1 cellular context compared by ENCODE assay signal in the genomic region with DNA sequence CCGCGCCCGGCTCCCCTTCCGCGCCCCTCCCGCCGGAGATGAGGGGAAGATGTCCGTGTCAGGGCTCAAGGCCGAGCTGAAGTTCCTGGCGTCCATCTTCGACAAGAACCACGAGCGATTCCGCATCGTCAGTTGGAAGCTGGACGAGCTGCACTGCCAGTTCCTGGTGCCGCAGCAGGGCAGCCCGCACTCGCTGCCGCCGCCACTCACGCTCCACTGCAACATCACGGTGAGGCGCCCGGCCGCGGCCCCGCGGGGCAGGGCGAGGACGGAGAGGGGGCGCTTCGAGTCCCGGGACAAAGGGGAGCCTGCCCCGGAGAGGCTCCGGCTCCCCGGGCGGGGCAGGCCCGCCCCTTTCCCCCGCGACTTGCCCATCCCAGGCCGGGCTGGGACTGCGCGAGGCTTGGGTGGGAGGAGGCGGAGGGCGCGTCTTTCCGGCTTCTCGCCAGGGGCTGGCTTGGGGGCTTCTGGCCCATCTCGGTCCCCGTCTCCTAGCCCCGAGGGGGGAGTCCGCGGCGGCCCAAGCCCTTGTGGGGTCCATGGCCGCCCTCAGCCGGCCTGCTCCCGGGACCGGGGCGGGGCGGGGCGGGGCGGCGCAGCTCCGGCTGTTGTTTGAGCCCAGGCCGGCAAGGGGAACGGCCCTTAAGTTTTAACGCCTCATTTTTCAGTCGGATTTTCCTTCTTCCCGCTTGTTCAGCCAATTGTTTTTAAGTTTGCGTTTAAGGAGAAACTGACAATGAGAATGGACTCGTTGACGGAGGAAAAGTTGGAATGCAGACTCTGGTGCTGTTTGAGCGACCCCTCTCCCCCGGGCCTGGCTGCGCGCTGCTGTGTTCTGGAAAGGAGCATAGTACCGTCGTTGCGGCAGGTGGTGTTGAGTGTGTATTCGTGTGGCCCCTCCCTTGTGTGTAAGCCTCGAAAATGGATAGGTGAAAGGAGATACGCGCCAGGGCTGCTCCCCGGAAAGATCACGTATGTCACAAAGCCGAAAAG.
TF ChIP-seq lines count a peak whose summit lies in the region.

No MANE protein-coding gene starts in this region.

TF ChIP-seq in WTC11, 78 proteins besides CTCF, POLR2A, EP300 and RAD21 (continued from another document):
- TF ChIP-seq, protein P1, sequence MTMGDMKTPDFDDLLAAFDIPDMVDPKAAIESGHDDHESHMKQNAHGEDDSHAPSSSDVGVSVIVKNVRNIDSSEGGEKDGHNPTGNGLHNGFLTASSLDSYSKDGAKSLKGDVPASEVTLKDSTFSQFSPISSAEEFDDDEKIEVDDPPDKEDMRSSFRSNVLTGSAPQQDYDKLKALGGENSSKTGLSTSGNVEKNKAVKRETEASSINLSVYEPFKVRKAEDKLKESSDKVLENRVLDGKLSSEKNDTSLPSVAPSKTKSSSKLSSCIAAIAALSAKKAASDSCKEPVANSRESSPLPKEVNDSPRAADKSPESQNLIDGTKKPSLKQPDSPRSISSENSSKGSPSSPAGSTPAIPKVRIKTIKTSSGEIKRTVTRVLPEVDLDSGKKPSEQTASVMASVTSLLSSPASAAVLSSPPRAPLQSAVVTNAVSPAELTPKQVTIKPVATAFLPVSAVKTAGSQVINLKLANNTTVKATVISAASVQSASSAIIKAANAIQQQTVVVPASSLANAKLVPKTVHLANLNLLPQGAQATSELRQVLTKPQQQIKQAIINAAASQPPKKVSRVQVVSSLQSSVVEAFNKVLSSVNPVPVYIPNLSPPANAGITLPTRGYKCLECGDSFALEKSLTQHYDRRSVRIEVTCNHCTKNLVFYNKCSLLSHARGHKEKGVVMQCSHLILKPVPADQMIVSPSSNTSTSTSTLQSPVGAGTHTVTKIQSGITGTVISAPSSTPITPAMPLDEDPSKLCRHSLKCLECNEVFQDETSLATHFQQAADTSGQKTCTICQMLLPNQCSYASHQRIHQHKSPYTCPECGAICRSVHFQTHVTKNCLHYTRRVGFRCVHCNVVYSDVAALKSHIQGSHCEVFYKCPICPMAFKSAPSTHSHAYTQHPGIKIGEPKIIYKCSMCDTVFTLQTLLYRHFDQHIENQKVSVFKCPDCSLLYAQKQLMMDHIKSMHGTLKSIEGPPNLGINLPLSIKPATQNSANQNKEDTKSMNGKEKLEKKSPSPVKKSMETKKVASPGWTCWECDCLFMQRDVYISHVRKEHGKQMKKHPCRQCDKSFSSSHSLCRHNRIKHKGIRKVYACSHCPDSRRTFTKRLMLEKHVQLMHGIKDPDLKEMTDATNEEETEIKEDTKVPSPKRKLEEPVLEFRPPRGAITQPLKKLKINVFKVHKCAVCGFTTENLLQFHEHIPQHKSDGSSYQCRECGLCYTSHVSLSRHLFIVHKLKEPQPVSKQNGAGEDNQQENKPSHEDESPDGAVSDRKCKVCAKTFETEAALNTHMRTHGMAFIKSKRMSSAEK (CRISPR knock-in tag; IDR thresholded peaks at IDR 0.05; ENCODE audit: borderline replicate concordance), result 0 out of 2 replicates have a peak, but pooled peaks have one; percentile 32
- TF ChIP-seq SMAD3 (CRISPR knock-in tag; IDR thresholded peaks at IDR 0.05; ENCODE audit: borderline replicate concordance) (no peak), GABPB1 (CRISPR knock-in tag; IDR thresholded peaks at IDR 0.05) (no peak), TEAD4 (CRISPR knock-in tag; IDR thresholded peaks at IDR 0.05) (no peak; the same call in 1 of the 2 replicates), ZNF671 (CRISPR knock-in tag; IDR thresholded peaks at IDR 0.05) (no peak), STAT6 (CRISPR knock-in tag; conservative IDR thresholded peaks at IDR 0.05; ENCODE audit: low read depth) (no peak), CREB1 (CRISPR knock-in tag; IDR thresholded peaks at IDR 0.05) (no peak), ZNF317 (CRISPR knock-in tag; IDR thresholded peaks at IDR 0.05; ENCODE audit: borderline replicate concordance, low read depth) (no peak), JUN (CRISPR knock-in tag; IDR thresholded peaks at IDR 0.05) (0 out of 2 replicates have a peak, but pooled peaks have one; percentile 41), ZNF232 (CRISPR knock-in tag; IDR thresholded peaks at IDR 0.05) (no peak), ZNF219 (CRISPR knock-in tag; IDR thresholded peaks at IDR 0.05; ENCODE audit: borderline replicate concordance) (no peak), ESRRA (CRISPR knock-in tag; IDR thresholded peaks at IDR 0.05; ENCODE audit: borderline replicate concordance) (peak; percentile 45; the same call in 1 of the 2 replicates), TEAD1 (CRISPR knock-in tag; IDR thresholded peaks at IDR 0.05) (no peak; the same call in 1 of the 2 replicates), E2F4 (CRISPR knock-in tag; IDR thresholded peaks at IDR 0.05; ENCODE audit: borderline replicate concordance, low read depth) (0 out of 2 replicates have a peak, but pooled peaks have one; percentile 53), KAT7 (CRISPR knock-in tag; IDR thresholded peaks at IDR 0.05; ENCODE audit: borderline replicate concordance) (peak; percentile 56; the same call in 1 of the 2 replicates), ELF4 (CRISPR knock-in tag; IDR thresholded peaks at IDR 0.05; ENCODE audit: low read depth) (no peak), ZNF138 (CRISPR knock-in tag; conservative IDR thresholded peaks at IDR 0.05) (no peak), ZNF416 (CRISPR knock-in tag; IDR thresholded peaks at IDR 0.05) (no peak)
- TF ChIP-seq, protein P2, sequence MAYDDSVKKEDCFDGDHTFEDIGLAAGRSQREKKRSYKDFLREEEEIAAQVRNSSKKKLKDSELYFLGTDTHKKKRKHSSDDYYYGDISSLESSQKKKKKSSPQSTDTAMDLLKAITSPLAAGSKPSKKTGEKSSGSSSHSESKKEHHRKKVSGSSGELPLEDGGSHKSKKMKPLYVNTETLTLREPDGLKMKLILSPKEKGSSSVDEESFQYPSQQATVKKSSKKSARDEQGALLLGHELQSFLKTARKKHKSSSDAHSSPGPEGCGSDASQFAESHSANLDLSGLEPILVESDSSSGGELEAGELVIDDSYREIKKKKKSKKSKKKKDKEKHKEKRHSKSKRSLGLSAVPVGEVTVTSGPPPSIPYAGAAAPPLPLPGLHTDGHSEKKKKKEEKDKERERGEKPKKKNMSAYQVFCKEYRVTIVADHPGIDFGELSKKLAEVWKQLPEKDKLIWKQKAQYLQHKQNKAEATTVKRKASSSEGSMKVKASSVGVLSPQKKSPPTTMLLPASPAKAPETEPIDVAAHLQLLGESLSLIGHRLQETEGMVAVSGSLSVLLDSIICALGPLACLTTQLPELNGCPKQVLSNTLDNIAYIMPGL (CRISPR knock-in tag; IDR thresholded peaks at IDR 0.05), result peak; percentile 67; the same call in 1 of the 2 replicates
- TF ChIP-seq, protein P3, sequence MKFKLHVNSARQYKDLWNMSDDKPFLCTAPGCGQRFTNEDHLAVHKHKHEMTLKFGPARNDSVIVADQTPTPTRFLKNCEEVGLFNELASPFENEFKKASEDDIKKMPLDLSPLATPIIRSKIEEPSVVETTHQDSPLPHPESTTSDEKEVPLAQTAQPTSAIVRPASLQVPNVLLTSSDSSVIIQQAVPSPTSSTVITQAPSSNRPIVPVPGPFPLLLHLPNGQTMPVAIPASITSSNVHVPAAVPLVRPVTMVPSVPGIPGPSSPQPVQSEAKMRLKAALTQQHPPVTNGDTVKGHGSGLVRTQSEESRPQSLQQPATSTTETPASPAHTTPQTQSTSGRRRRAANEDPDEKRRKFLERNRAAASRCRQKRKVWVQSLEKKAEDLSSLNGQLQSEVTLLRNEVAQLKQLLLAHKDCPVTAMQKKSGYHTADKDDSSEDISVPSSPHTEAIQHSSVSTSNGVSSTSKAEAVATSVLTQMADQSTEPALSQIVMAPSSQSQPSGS (CRISPR knock-in tag; IDR thresholded peaks at IDR 0.05; ENCODE audit: borderline replicate concordance, low read depth), result no peak
- TF ChIP-seq, protein P4, sequence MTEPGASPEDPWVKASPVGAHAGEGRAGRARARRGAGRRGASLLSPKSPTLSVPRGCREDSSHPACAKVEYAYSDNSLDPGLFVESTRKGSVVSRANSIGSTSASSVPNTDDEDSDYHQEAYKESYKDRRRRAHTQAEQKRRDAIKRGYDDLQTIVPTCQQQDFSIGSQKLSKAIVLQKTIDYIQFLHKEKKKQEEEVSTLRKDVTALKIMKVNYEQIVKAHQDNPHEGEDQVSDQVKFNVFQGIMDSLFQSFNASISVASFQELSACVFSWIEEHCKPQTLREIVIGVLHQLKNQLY (CRISPR knock-in tag; IDR thresholded peaks at IDR 0.05), result no peak
- TF ChIP-seq, protein P5, sequence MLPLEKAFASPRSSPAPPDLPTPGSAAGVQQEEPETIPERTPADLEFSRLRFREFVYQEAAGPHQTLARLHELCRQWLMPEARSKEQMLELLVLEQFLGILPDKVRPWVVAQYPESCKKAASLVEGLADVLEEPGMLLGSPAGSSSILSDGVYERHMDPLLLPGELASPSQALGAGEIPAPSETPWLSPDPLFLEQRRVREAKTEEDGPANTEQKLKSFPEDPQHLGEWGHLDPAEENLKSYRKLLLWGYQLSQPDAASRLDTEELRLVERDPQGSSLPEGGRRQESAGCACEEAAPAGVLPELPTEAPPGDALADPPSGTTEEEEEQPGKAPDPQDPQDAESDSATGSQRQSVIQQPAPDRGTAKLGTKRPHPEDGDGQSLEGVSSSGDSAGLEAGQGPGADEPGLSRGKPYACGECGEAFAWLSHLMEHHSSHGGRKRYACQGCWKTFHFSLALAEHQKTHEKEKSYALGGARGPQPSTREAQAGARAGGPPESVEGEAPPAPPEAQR (CRISPR knock-in tag; IDR thresholded peaks at IDR 0.05), result no peak
- TF ChIP-seq, protein P6, sequence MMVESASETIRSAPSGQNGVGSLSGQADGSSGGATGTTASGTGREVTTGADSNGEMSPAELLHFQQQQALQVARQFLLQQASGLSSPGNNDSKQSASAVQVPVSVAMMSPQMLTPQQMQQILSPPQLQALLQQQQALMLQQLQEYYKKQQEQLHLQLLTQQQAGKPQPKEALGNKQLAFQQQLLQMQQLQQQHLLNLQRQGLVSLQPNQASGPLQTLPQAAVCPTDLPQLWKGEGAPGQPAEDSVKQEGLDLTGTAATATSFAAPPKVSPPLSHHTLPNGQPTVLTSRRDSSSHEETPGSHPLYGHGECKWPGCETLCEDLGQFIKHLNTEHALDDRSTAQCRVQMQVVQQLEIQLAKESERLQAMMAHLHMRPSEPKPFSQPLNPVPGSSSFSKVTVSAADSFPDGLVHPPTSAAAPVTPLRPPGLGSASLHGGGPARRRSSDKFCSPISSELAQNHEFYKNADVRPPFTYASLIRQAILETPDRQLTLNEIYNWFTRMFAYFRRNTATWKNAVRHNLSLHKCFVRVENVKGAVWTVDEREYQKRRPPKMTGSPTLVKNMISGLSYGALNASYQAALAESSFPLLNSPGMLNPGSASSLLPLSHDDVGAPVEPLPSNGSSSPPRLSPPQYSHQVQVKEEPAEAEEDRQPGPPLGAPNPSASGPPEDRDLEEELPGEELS (CRISPR knock-in tag; IDR thresholded peaks at IDR 0.05), result no peak
- TF ChIP-seq, protein P7, sequence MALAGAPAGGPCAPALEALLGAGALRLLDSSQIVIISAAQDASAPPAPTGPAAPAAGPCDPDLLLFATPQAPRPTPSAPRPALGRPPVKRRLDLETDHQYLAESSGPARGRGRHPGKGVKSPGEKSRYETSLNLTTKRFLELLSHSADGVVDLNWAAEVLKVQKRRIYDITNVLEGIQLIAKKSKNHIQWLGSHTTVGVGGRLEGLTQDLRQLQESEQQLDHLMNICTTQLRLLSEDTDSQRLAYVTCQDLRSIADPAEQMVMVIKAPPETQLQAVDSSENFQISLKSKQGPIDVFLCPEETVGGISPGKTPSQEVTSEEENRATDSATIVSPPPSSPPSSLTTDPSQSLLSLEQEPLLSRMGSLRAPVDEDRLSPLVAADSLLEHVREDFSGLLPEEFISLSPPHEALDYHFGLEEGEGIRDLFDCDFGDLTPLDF (CRISPR knock-in tag; IDR thresholded peaks at IDR 0.05), result no peak
